Comparison of ENCODE assay signal across 1 cellular context in the genomic region with DNA sequence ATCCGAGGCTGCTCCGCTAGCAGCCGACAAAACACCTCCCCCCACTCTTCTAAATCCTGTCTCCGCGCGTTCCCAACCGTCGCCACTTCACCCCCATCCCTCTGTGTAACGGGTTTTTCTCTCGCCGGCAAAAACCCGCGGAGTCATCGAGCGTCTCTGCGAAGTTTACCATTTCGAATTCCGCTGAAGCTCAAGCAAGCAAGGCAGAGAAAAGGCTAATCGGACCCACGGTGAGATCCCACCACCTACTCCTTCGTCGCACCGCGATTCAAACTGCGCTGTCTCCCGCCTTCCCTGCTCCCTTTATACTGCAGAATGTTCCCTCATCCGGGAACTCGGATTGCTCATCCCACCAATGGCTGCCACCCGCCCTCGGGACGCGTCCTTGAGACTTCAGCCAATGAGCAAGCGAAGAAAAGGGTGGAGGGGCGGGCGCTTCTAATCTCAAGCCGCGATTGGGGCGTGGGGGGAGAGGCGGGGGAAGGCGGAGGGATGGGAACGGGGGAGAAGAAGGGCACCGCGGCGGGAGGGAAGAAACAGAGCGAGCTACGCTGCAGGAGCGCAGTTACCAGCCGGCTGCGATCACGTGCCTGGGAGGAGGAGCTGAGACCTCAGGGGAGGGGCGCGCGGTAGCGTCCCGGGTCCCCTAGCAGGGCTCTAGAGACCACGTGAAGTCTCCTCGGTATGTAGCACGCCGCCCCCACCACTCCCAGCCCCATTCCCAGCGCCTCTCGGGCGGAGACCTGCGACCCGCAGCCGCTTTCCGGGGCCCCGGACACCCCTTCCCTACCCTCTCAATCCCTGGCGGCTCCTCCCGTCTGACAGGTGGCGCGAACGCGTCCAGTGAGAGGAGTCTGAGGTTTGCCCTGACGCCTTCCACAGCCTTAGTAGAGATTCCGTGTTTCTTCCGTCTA.
TF ChIP-seq lines count a peak whose summit lies in the region.

A gene (minus strand): TSS at position 277 of the 914 bp plus-strand sequence. CDS start 105 bp downstream, at position 172.

TF ChIP-seq in HEK293, 187 proteins besides CTCF, POLR2A, EP300 and RAD21 (continued from another document):
- TF ChIP-seq ZBTB7A (tag by site-specific recombination; IDR thresholded peaks at IDR 0.05; ENCODE audit: low read depth) (peak; percentile 51; the same call in 1 of the 2 replicates), ZFP3 (tag by site-specific recombination; IDR thresholded peaks at IDR 0.05; ENCODE audit: low read depth) (no peak), OSR2 (tag by site-specific recombination; IDR thresholded peaks at IDR 0.05) (0 out of 2 replicates have a peak, but pooled peaks have one; percentile 22), YY1 (tag by site-specific recombination; IDR thresholded peaks at IDR 0.05) (peak; percentile 32; the same call in 1 of the 2 replicates), ZXDB (tag by site-specific recombination; IDR thresholded peaks at IDR 0.05) (peak; percentile 37), ZBTB48 (tag by site-specific recombination; IDR thresholded peaks at IDR 0.05) (peak; percentile 72), ZNF121 (tag by site-specific recombination; IDR thresholded peaks at IDR 0.05) (no peak), ZSCAN23 (tag by site-specific recombination; IDR thresholded peaks at IDR 0.05) (no peak), SALL2 (tag by site-specific recombination; IDR thresholded peaks at IDR 0.05; ENCODE audit: borderline replicate concordance) (no peak), BCL11A (tag by site-specific recombination; IDR thresholded peaks at IDR 0.05; ENCODE audit: low read depth) (no peak), PRDM1 (tag by site-specific recombination; IDR thresholded peaks at IDR 0.05) (no peak)
